ENCODE assay signal across 23 cellular contexts in the genomic region with DNA sequence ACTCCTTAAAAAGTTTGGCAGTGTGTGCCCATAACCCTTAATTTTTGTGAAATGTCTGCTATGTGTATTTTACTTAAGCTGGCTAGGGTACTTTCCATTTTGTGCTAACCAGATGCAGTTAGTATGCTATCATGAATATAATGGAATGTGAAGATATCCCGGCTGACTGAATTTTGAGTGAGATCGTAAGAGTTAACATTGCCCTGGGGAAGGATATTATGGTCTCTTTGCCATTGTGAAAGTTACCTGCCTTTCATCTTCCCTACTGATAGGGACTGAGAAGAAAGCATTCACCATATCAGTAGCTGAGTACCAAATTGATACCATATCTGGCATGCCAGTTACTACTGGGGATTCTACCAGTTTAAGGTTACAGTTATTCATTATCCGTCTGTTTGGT.
A peak's percentile ranks its signal among the peaks of the same experiment; 100 is the strongest.
DNase-seq lines count a peak whose midpoint lies in the region; ATAC-seq lines count a peak whose summit lies in the region.
"Had no signal": no experiment of that assay in that cellular context is flagged by ENCODE, and none has a peak within 500 bp of the region (broad histone marks: within the 10 kb centered on the region; RNA-seq: fewer than 3 reads in every experiment).

No MANE protein-coding gene starts in this region.

- no peak overlapping the region for H2BK12ac ChIP-seq in trophoblast cell (ENCODE audit: low read length)

- no peak overlapping the region for H3K23ac ChIP-seq in trophoblast cell (ENCODE audit: low read length)

- no peak for ATAC-seq in stimulated activated naive CD8-positive, alpha-beta T cell treated with anti-CD3 and anti-CD28 coated beads, Interleukin-15, amount 100 ng/mL, for 72 hours

- H2BK5ac ChIP-seq in trophoblast cell (ENCODE audit: low read depth, low read length, poor library complexity) = no peak overlapping the region

- H2AK5ac ChIP-seq in trophoblast cell (ENCODE audit: low read length) = no peak overlapping the region

- H3K27ac ChIP-seq in trophoblast cell (ENCODE audit: low read depth, low read length) = no peak overlapping the region
- H3K27ac ChIP-seq: BLaER1 had no signal

- no peaks in the 10 kb centered on the region for H3K27me3 Mint-ChIP-seq in stimulated activated naive CD8-positive, alpha-beta T cell treated with anti-CD3 and anti-CD28 coated beads, Interleukin-15, amount 100 ng/mL, for 72 hours
- H3K27me3 Mint-ChIP-seq: CD4-positive, alpha-beta memory T cell; CD8-positive, alpha-beta memory T cell had no signal

- no CpG with 5 or more reads among the region's 3 CpGs for whole genome bisulfite sequencing in trophoblast cell (ENCODE audit: extremely low coverage, insufficient coverage, insufficient read length)

- H3K14ac ChIP-seq in trophoblast cell (ENCODE audit: low read length) = no peak overlapping the region

- no peaks in the 10 kb centered on the region for H3K9me3 ChIP-seq in trophoblast cell (ENCODE audit: insufficient read depth, low read depth, low read length)
- H3K9me3 ChIP-seq: BE2C had no signal

- peaks cover 32% of the 10 kb centered on the region for H3K4me1 Mint-ChIP-seq in stimulated activated naive CD8-positive, alpha-beta T cell treated with anti-CD3 and anti-CD28 coated beads, Interleukin-15, amount 100 ng/mL, for 72 hours

- H3K79me2 ChIP-seq in trophoblast cell (ENCODE audit: control insufficient read depth, insufficient read depth, low read length, poor library complexity) = no peaks in the 10 kb centered on the region

- H3K4me3 Mint-ChIP-seq in stimulated activated naive CD8-positive, alpha-beta T cell treated with anti-CD3 and anti-CD28 coated beads, Interleukin-15, amount 100 ng/mL, for 72 hours = no peak overlapping the region
- H3K4me3 Mint-ChIP-seq: CD14-positive monocyte; CD4-positive, alpha-beta memory T cell; CD4-positive, CD25-positive, alpha-beta regulatory T cell; CD8-positive, alpha-beta memory T cell had no signal

- no peak overlapping the region for H4K8ac ChIP-seq in trophoblast cell (ENCODE audit: low read depth, low read length)

- DNase-seq in NCI-H226 = peak; percentile 27
- DNase-seq in trophoblast cell = peak; percentile 8 to 53
- DNase-seq in NCI-H2227 (lab: John Stamatoyannopoulos, UW; ENCODE audit: unreplicated experiment) = no peak
- no peak for DNase-seq in stimulated activated naive CD8-positive, alpha-beta T cell treated with anti-CD3 and anti-CD28 coated beads, Interleukin-15, amount 100 ng/mL, for 72 hours
- no peak for DNase-seq in anterior cingulate cortex (lab: John Stamatoyannopoulos, UW)
- DNase-seq: 8988T; ACHN; BE2C; C1 segment of cervical spinal cord; CD4-positive, alpha-beta memory T cell; CD4-positive, CD25-positive, alpha-beta regulatory T cell; CD8-positive, alpha-beta memory T cell; COR-L47; DMS 273 treated with DMSO at 0.1 percent for 48 hours; DMS153; DMS53; DMS79; DND-41; EL; GDM1 had no signal

- no peak overlapping the region for H3K27ac Mint-ChIP-seq in stimulated activated naive CD8-positive, alpha-beta T cell treated with anti-CD3 and anti-CD28 coated beads, Interleukin-15, amount 100 ng/mL, for 72 hours
- H3K27ac Mint-ChIP-seq: CD14-positive monocyte; CD4-positive, alpha-beta memory T cell; CD4-positive, CD25-positive, alpha-beta regulatory T cell; CD8-positive, alpha-beta memory T cell had no signal

- H3K4me2 ChIP-seq in trophoblast cell (ENCODE audit: low read length) = no peak overlapping the region
- H3K4me2 ChIP-seq: BLaER1 had no signal

- no peaks in the 10 kb centered on the region for H3K36me3 ChIP-seq in trophoblast cell (ENCODE audit: control insufficient read depth in 1 of 2, insufficient read depth in 2 of 2, low read length in 2 of 2)
- H3K36me3 ChIP-seq: BE2C, BLaER1 had no signal

- no peaks in the 10 kb centered on the region for H3K4me1 ChIP-seq in trophoblast cell (ENCODE audit: control insufficient read depth in 1 of 2, insufficient read depth in 2 of 2, low read length in 2 of 2)
- H3K4me1 ChIP-seq: BE2C had no signal

- no peaks in the 10 kb centered on the region for H3K27me3 ChIP-seq in trophoblast cell (ENCODE audit: insufficient read depth, low read length)
- H3K27me3 ChIP-seq: BE2C, BLaER1 had no signal

- H3K9me3 Mint-ChIP-seq in stimulated activated naive CD8-positive, alpha-beta T cell treated with anti-CD3 and anti-CD28 coated beads, Interleukin-15, amount 100 ng/mL, for 72 hours = peaks cover 0 to 5% of the 10 kb centered on the region in 2 donors
- H3K9me3 Mint-ChIP-seq: CD4-positive, alpha-beta memory T cell; CD8-positive, alpha-beta memory T cell had no signal

- no peak overlapping the region for H3K4me3 ChIP-seq in trophoblast cell (ENCODE audit: low read depth, low read length)
- H3K4me3 ChIP-seq: BLaER1, GM12878 had no signal

- H2AFZ ChIP-seq in trophoblast cell (ENCODE audit: insufficient read depth, low read length, poor library complexity) = no peak overlapping the region

- no peaks in the 10 kb centered on the region for H3K79me1 ChIP-seq in trophoblast cell (ENCODE audit: low read length)

- H2BK120ac ChIP-seq in trophoblast cell (ENCODE audit: insufficient read depth, low read length, poor library complexity) = no peak overlapping the region

- H4K12ac ChIP-seq in trophoblast cell (ENCODE audit: low read depth, low read length) = no peak overlapping the region

- no peak overlapping the region for H3K9ac ChIP-seq in trophoblast cell (ENCODE audit: low read length)
- H3K9ac ChIP-seq: BLaER1 had no signal

- no peak overlapping the region for H3K18ac ChIP-seq in trophoblast cell (ENCODE audit: low read length)

- H3K4ac ChIP-seq in trophoblast cell (ENCODE audit: low read depth, low read length) = no peak overlapping the region

- H4K91ac ChIP-seq in trophoblast cell (ENCODE audit: low read depth, low read length) = no peak overlapping the region

Comparison
In these comparisons a context has a peak if more than half of its experiments do, and no peak if none do; other contexts are left out.
1. DNase-seq: peak in NCI-H226 (single experiment) and trophoblast cell (2 of 2); none in NCI-H2227 (single experiment), stimulated activated naive CD8-positive, alpha-beta T cell treated with anti-CD3 and anti-CD28 coated beads, Interleukin-15, amount 100 ng/mL, for 72 hours (0 of 2) and anterior cingulate cortex (0 of 58).